In the genomic region with DNA sequence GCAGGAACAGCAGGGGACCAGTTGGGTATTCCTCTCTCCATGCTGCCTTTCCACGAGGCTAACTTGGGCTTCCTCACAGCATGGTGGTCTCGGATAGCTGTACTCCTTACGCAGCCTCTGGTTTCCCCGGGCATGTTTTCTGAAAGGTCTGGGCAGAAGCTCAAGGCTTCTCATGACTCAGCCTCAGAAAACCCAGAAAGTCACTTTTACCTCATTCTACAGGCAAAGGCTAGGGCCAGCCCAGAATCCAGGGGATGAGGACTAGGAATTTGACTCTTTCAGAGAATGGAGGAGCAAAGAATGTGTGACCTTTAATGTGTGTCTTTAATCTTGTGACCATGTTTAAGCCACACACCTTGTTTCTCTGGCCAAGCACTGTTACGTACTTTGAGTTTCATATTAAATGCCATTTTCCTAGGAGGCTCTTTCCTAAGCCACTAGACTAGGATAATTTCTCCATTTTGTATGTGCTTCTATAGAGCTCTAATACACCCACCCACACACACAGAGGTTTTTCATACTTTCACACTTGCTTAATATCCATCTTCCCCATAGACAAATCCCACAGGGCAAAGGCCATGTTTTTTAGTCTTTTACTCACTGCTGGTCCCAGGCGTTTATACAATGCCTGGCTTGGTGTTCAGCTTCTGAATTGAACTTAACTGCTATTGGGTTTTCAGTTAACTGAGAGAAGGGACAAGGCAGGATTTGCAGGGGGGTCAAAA, we compare ENCODE assay signal across 24 cellular contexts.
A peak's percentile ranks its signal among the peaks of the same experiment; 100 is the strongest.
DNase-seq lines count a peak whose midpoint lies in the region; ATAC-seq and TF ChIP-seq lines count a peak whose summit lies in the region.
"Had no signal": no experiment of that assay in that cellular context is flagged by ENCODE, and none has a peak within 500 bp of the region (broad histone marks: within the 10 kb centered on the region; RNA-seq: fewer than 3 reads in every experiment).

No MANE protein-coding gene starts in this region.

- H3K4me1 ChIP-seq in PC-3 (ENCODE audit: insufficient read depth, low read length): no peaks in the 10 kb centered on the region
- peaks cover 6% of the 10 kb centered on the region for H3K4me1 ChIP-seq in hepatocyte (ENCODE audit: insufficient read depth)
- H3K4me1 ChIP-seq: pancreas had no signal

- H3K9me3 Mint-ChIP-seq in stimulated activated naive CD8-positive, alpha-beta T cell treated with anti-CD3 and anti-CD28 coated beads, Interleukin-15, Interleukin-2, amounts not matched to agents 100 ng/mL and 50 ng/mL, for 24 hours: no peaks in the 10 kb centered on the region
- H3K9me3 Mint-ChIP-seq: activated naive CD4-positive, alpha-beta T cell treated with anti-CD3 and anti-CD28 coated beads, Interleukin-2, amount 50 U/mL, for 72 hours; activated T-cell treated with anti-CD3 and anti-CD28 coated beads, Interleukin-2, amount 50 U/mL, for 72 hours; CD4-positive, CD25-positive, alpha-beta regulatory T cell; naive thymus-derived CD4-positive, alpha-beta T cell had no signal

- POLR2A ChIA-PET in PC-3 (lab: Charles Lee; ENCODE audit: unreplicated experiment): no interaction called here

- CTCF ChIA-PET in PC-3 (lab: Charles Lee): interaction anchor here (0.7 kb wide), 1 partner anchor 134 kb away, joined by 4 read pairs; no protein-coding TSS in a partner anchor

- peaks cover 8% of the 10 kb centered on the region for H3K27me3 Mint-ChIP-seq in stimulated activated naive CD8-positive, alpha-beta T cell treated with anti-CD3 and anti-CD28 coated beads, Interleukin-15, Interleukin-2, amounts not matched to agents 100 ng/mL and 50 ng/mL, for 24 hours
- H3K27me3 Mint-ChIP-seq: CD4-positive, CD25-positive, alpha-beta regulatory T cell had no signal

- H3K9me2 ChIP-seq in PC-3 (replicated peaks; ENCODE audit: low read length) (no peaks in the 10 kb centered on the region), hepatocyte (replicated peaks; ENCODE audit: insufficient read depth) (no peaks in the 10 kb centered on the region)

- H3K79me2 ChIP-seq in PC-3 (ENCODE audit: low read length) (no peaks in the 10 kb centered on the region), hepatocyte (no peaks in the 10 kb centered on the region)

- H3K36me3 Mint-ChIP-seq in stimulated activated naive CD8-positive, alpha-beta T cell treated with anti-CD3 and anti-CD28 coated beads, Interleukin-15, Interleukin-2, amounts not matched to agents 100 ng/mL and 50 ng/mL, for 24 hours (ENCODE audit: low read depth): no peaks in the 10 kb centered on the region
- H3K36me3 Mint-ChIP-seq: activated naive CD4-positive, alpha-beta T cell treated with anti-CD3 and anti-CD28 coated beads, Interleukin-2, amount 50 U/mL, for 72 hours; brain; CD4-positive, CD25-positive, alpha-beta regulatory T cell; naive thymus-derived CD4-positive, alpha-beta T cell had no signal

- intact Hi-C loops in PC-3 (cut with micrococcal nuclease): loop anchor here (5.0 to 10.0 kb wide), 4 partner anchors 68 to 688 kb away; no protein-coding TSS in a partner anchor

- H2AFZ ChIP-seq in PC-3 (ENCODE audit: low read length): no peak overlapping the region
- H2AFZ ChIP-seq in hepatocyte: no peak overlapping the region

- no peak for ATAC-seq in stimulated activated naive CD8-positive, alpha-beta T cell treated with anti-CD3 and anti-CD28 coated beads, Interleukin-15, Interleukin-2, amounts not matched to agents 100 U/mL and 50 U/mL, for 24 hours
- ATAC-seq in PC-3: peak; percentile 41
- ATAC-seq in GM21737 (IDR thresholded peaks at IDR 0.05; ENCODE audit: unreplicated experiment): no peak
- ATAC-seq: activated naive CD4-positive, alpha-beta T cell treated with anti-CD3 and anti-CD28 coated beads, Interleukin-2, amount 50 U/mL, for 72 hours; activated T-cell treated with anti-CD3 and anti-CD28 coated beads, Interleukin-2, amount 50 U/mL, for 72 hours; gastroesophageal sphincter; naive thymus-derived CD4-positive, alpha-beta T cell; Panc1; pancreas had no signal

- no peak overlapping the region for H3K4me2 ChIP-seq in PC-3 (ENCODE audit: low read length)
- H3K4me2 ChIP-seq in hepatocyte: no peak overlapping the region

- H3K36me3 ChIP-seq in PC-3 (ENCODE audit: low read depth, low read length) (no peaks in the 10 kb centered on the region), hepatocyte (replicated peaks; ENCODE audit: insufficient read depth, low read depth) (no peaks in the 10 kb centered on the region)
- H3K36me3 ChIP-seq: gastroesophageal sphincter, pancreas, sigmoid colon had no signal

- DNase-seq in stimulated activated naive CD8-positive, alpha-beta T cell treated with anti-CD3 and anti-CD28 coated beads, Interleukin-15, Interleukin-2, amounts not matched to agents 100 U/mL and 50 U/mL, for 24 hours: no peak
- DNase-seq in PC-3 (peak; percentile 22), fibroblast of mammary gland (ENCODE audit: low read depth) (peak; percentile 17), HK-2 (ENCODE audit: unreplicated experiment) (no peak), hepatocyte (ENCODE audit: low spot score) (no peak), HT-29 (ENCODE audit: low spot score) (no peak)
- DNase-seq: 8988T; activated CD4-positive, alpha-beta T cell treated with anti-CD3 and anti-CD28 coated beads for 1 hour; activated T-cell treated with anti-CD3 and anti-CD28 coated beads, Interleukin-2, amount 50 U/mL, for 72 hours; CD4-positive, CD25-positive, alpha-beta regulatory T cell; kidney glomerular epithelial cell; naive thymus-derived CD4-positive, alpha-beta T cell; NCI-H1436 treated with DMSO at 0.1 percent for 48 hours; NCI-H2171; pancreas; sigmoid colon; T1000 had no signal

- H3K27me3 ChIP-seq in PC-3 (ENCODE audit: low read length) (no peaks in the 10 kb centered on the region), hepatocyte (no peaks in the 10 kb centered on the region)
- H3K27me3 ChIP-seq: gastroesophageal sphincter, pancreas, sigmoid colon had no signal

- H3K27ac Mint-ChIP-seq in stimulated activated naive CD8-positive, alpha-beta T cell treated with anti-CD3 and anti-CD28 coated beads, Interleukin-15, Interleukin-2, amounts not matched to agents 100 ng/mL and 50 ng/mL, for 24 hours: peak overlapping the region; percentile 40
- H3K27ac Mint-ChIP-seq: activated naive CD4-positive, alpha-beta T cell treated with anti-CD3 and anti-CD28 coated beads, Interleukin-2, amount 50 U/mL, for 72 hours; activated T-cell treated with anti-CD3 and anti-CD28 coated beads, Interleukin-2, amount 50 U/mL, for 72 hours; brain; CD4-positive, CD25-positive, alpha-beta regulatory T cell; naive thymus-derived CD4-positive, alpha-beta T cell had no signal

- H3K4me1 Mint-ChIP-seq in stimulated activated naive CD8-positive, alpha-beta T cell treated with anti-CD3 and anti-CD28 coated beads, Interleukin-15, Interleukin-2, amounts not matched to agents 100 ng/mL and 50 ng/mL, for 24 hours (ENCODE audit: low read depth): peaks cover 14% of the 10 kb centered on the region
- H3K4me1 Mint-ChIP-seq: naive thymus-derived CD4-positive, alpha-beta T cell had no signal

- no peak overlapping the region for H3K4me3 Mint-ChIP-seq in stimulated activated naive CD8-positive, alpha-beta T cell treated with anti-CD3 and anti-CD28 coated beads, Interleukin-15, Interleukin-2, amounts not matched to agents 100 ng/mL and 50 ng/mL, for 24 hours
- H3K4me3 Mint-ChIP-seq: activated T-cell treated with anti-CD3 and anti-CD28 coated beads, Interleukin-2, amount 50 U/mL, for 72 hours; brain; CD4-positive, CD25-positive, alpha-beta regulatory T cell; naive thymus-derived CD4-positive, alpha-beta T cell had no signal

- no TSS peak for BruUV-seq in PC-3 (replicated peaks; lab: Mats Ljungman, UMichigan)

- H3K4me3 ChIP-seq in PC-3 (ENCODE audit: low read length): no peak overlapping the region
- H3K4me3 ChIP-seq in fibroblast of mammary gland (ENCODE audit: control insufficient read depth, low read depth, low read length): no peak overlapping the region
- H3K4me3 ChIP-seq in hepatocyte: no peak overlapping the region
- H3K4me3 ChIP-seq: gastroesophageal sphincter, pancreas, sigmoid colon had no signal

- H3K9me3 ChIP-seq in PC-3 (ENCODE audit: low read length): no peaks in the 10 kb centered on the region
- no peaks in the 10 kb centered on the region for H3K9me3 ChIP-seq in hepatocyte (ENCODE audit: low read depth)
- H3K9me3 ChIP-seq: gastroesophageal sphincter, pancreas, sigmoid colon had no signal

- WGBS in hepatocyte (ENCODE audit: low lambda C conversion rate, missing lambda C conversion rate): 87% methylated on average over 6 of the region's 6 CpGs

- no peak overlapping the region for H3K9ac ChIP-seq in PC-3 (ENCODE audit: low read length)

- TF ChIP-seq CTCF in PC-3 (conservative IDR thresholded peaks at IDR 0.05; ENCODE audit: low read depth, low read length): no peak
- no peak for TF ChIP-seq CTCF in fibroblast of mammary gland (conservative IDR thresholded peaks at IDR 0.05; ENCODE audit: control insufficient read depth, insufficient read depth, low read depth, low read length)
- no peak for TF ChIP-seq CTCF in hepatocyte (IDR thresholded peaks at IDR 0.05; ENCODE audit: poor library complexity)

- H3F3A ChIP-seq in PC-3 (ENCODE audit: low read length, unreplicated experiment): no peaks in the 10 kb centered on the region

- H4K20me1 ChIP-seq in PC-3 (ENCODE audit: low read length) (no peaks in the 10 kb centered on the region), hepatocyte (ENCODE audit: insufficient read depth, poor library complexity, severe bottlenecking) (no peaks in the 10 kb centered on the region)

- H3K27ac ChIP-seq in PC-3 (ENCODE audit: low read length) (no peak overlapping the region), hepatocyte (no peak overlapping the region)
- H3K27ac ChIP-seq: epithelial cell of prostate, gastroesophageal sphincter, pancreas, sigmoid colon had no signal

Comparison
In these comparisons a context has a peak if more than half of its experiments do, and no peak if none do; other contexts are left out.
1. DNase-seq: peak in PC-3 (single experiment) and fibroblast of mammary gland (single experiment); none in stimulated activated naive CD8-positive, alpha-beta T cell treated with anti-CD3 and anti-CD28 coated beads, Interleukin-15, Interleukin-2, amounts not matched to agents 100 U/mL and 50 U/mL, for 24 hours (single experiment), HK-2 (single experiment), hepatocyte (single experiment) and HT-29 (single experiment).